ENCODE assay signal across 20 cellular contexts in the genomic region with DNA sequence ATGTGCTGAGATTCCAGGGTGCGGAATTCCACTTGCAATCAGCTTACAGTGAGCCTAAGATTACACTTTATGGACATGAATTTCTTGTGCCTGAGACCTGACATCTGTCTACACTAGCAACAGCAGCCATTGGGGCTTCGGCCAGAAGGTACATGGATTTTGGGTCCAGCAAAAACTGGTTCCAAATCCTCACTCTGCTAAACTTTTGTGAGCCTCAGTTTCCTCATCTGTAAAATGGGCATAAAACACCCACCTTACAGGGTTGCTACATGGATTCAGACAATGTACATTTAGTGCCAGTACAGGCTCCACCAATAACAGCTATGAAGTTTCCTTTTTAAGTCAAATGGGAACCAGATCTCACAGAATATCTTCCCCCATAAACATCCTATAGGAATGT. TPM values are rescaled to one million over a fixed set of nuclear protein-coding genes. Genes with fewer than 3 reads are reported as not detected.
DNase-seq lines count a peak whose midpoint lies in the region; ATAC-seq and TF ChIP-seq lines count a peak whose summit lies in the region.
"Had no signal": no experiment of that assay in that cellular context is flagged by ENCODE, and none has a peak within 500 bp of the region (broad histone marks: within the 10 kb centered on the region; RNA-seq: fewer than 3 reads in every experiment).

No MANE protein-coding gene starts in this region.

- WGBS in right cardiac atrium = 97% methylated on average over 2 of the region's 2 CpGs

- H3K36me3 Mint-ChIP-seq in activated B cell treated with CpG ODN at 0.5 μM for 24 hours (ENCODE audit: low read depth) (no peaks in the 10 kb centered on the region), progenitor cell of endocrine pancreas (ENCODE audit: insufficient read depth) (no peaks in the 10 kb centered on the region)
- H3K36me3 Mint-ChIP-seq: CD8-positive, alpha-beta T cell had no signal

- H3K9me3 ChIP-seq in cardiac muscle cell (ENCODE audit: low read depth) = no peaks in the 10 kb centered on the region
- H3K9me3 ChIP-seq in right cardiac atrium (ENCODE audit: control insufficient read depth, low read length) = no peaks in the 10 kb centered on the region
- H3K9me3 ChIP-seq in KOPT-K1 (ENCODE audit: insufficient read depth, low read length, poor library complexity, severe bottlenecking) = no peaks in the 10 kb centered on the region
- H3K9me3 ChIP-seq: A549 had no signal

- H3K4me1 Mint-ChIP-seq in activated B cell treated with CpG ODN at 0.5 μM for 24 hours (peaks cover 39% of the 10 kb centered on the region), progenitor cell of endocrine pancreas (ENCODE audit: low read depth) (no peaks in the 10 kb centered on the region)

- DNase-seq in cardiac muscle cell (ENCODE audit: low read depth in 1 of 2, low spot score in 1 of 2) (no peak), right cardiac atrium (no peak), activated B cell treated with CpG ODN at 0.5 μM for 24 hours (no peak), progenitor cell of endocrine pancreas (ENCODE audit: low spot score, unreplicated experiment) (no peak), NCI-H82 (lab: John Stamatoyannopoulos, UW) (no peak), GOT3 (lab: John Stamatoyannopoulos, UW) (no peak), HEK293T (ENCODE audit: extremely low spot score) (no peak)
- DNase-seq: CD8-positive, alpha-beta T cell; DMS 273 treated with DMSO at 0.1 percent for 48 hours; DMS53; DND-41; EL; HCEC 1CT; HFFc6 had no signal

- H3K27me3 ChIP-seq in cardiac muscle cell = no peaks in the 10 kb centered on the region
- H3K27me3 ChIP-seq in right cardiac atrium (ENCODE audit: control insufficient read depth, insufficient read depth) = no peaks in the 10 kb centered on the region

- CTCF ChIA-PET in activated B cell treated with CpG ODN at 0.5 μM for 24 hours (lab: Charles Lee) (interaction anchor here (1.6 to 6.2 kb wide), 3 partner anchors 22 to 53 kb away, joined by 4 to 28 read pairs (median 9); no protein-coding TSS in a partner anchor), HEK293T (lab: Yijun Ruan, JAX) (interaction anchor here (0.6 to 1.1 kb wide), 3 partner anchors 22 to 426 kb away, joined by 3 to 5 read pairs (median 3); no protein-coding TSS in a partner anchor)

- H3K27me3 Mint-ChIP-seq in activated B cell treated with CpG ODN at 0.5 μM for 24 hours = no peaks in the 10 kb centered on the region
- peaks cover 3% of the 10 kb centered on the region for H3K27me3 Mint-ChIP-seq in progenitor cell of endocrine pancreas

- POLR2A ChIA-PET in activated B cell treated with CpG ODN at 0.5 μM for 24 hours (lab: Charles Lee) (interaction anchor here (1.2 to 2.9 kb wide), 3 partner anchors 22 to 49 kb away, joined by 8 to 12 read pairs (median 8); no protein-coding TSS in a partner anchor), HEK293T (lab: Yijun Ruan, JAX) (no interaction called here)

- no peak for ATAC-seq in right cardiac atrium
- ATAC-seq in activated B cell treated with CpG ODN at 0.5 μM for 24 hours (ENCODE audit: low read depth) = no peak
- ATAC-seq: A549; CD8-positive, alpha-beta T cell; GM12878 had no signal

- H3K4me3 ChIP-seq in cardiac muscle cell (no peak overlapping the region), right cardiac atrium (ENCODE audit: low read length) (no peak overlapping the region)
- H3K4me3 ChIP-seq: A549, GM12878 had no signal

- intact Hi-C loops in right cardiac atrium (cut with DNase I) = no loop called here
- intact Hi-C loops in activated B cell treated with CpG ODN at 0.5 μM for 24 hours (cut with micrococcal nuclease) = no loop called here

- H3K4me3 Mint-ChIP-seq in activated B cell treated with CpG ODN at 0.5 μM for 24 hours (no peak overlapping the region), progenitor cell of endocrine pancreas (ENCODE audit: low read depth) (no peak overlapping the region)
- H3K4me3 Mint-ChIP-seq: CD8-positive, alpha-beta T cell; HFFc6 had no signal

- H3K27ac ChIP-seq in cardiac muscle cell = peak overlapping the region; percentile 84
- no peak overlapping the region for H3K27ac ChIP-seq in right cardiac atrium (ENCODE audit: low read length)
- H3K27ac ChIP-seq in KOPT-K1 (ENCODE audit: low read depth, low read length, poor library complexity, severe bottlenecking) = peak overlapping the region; percentile 23
- H3K27ac ChIP-seq: 22Rv1, A549 had no signal

- H3K27ac Mint-ChIP-seq in activated B cell treated with CpG ODN at 0.5 μM for 24 hours (peak overlapping the region; percentile 85), progenitor cell of endocrine pancreas (peak overlapping the region; percentile 50)
- H3K27ac Mint-ChIP-seq: CD8-positive, alpha-beta T cell; HFFc6 had no signal

- TF ChIP-seq CTCF in cardiac muscle cell (IDR thresholded peaks at IDR 0.05; ENCODE audit: low read depth, low read length) (no peak), activated B cell treated with CpG ODN at 0.5 μM for 24 hours (IDR thresholded peaks at IDR 0.05) (no peak), progenitor cell of endocrine pancreas (IDR thresholded peaks at IDR 0.05; ENCODE audit: unreplicated experiment) (no peak)

- H3K4me1 ChIP-seq in cardiac muscle cell (ENCODE audit: low read depth) (peaks cover 12% of the 10 kb centered on the region), right cardiac atrium (ENCODE audit: control insufficient read depth, insufficient read depth, low read length) (no peaks in the 10 kb centered on the region)
- H3K4me1 ChIP-seq: A549 had no signal

- H3K9me3 Mint-ChIP-seq in activated B cell treated with CpG ODN at 0.5 μM for 24 hours (no peaks in the 10 kb centered on the region), progenitor cell of endocrine pancreas (ENCODE audit: low read depth) (no peaks in the 10 kb centered on the region)
- H3K9me3 Mint-ChIP-seq: CD8-positive, alpha-beta T cell; HFFc6 had no signal

- no peaks in the 10 kb centered on the region for H3K36me3 ChIP-seq in cardiac muscle cell
- no peaks in the 10 kb centered on the region for H3K36me3 ChIP-seq in KOPT-K1 (ENCODE audit: insufficient read depth, low read length)

TF ChIP-seq in HEK293T, 16 proteins besides CTCF, POLR2A, EP300 and RAD21:
- no peak for TF ChIP-seq LEF1 (IDR thresholded peaks at IDR 0.05; ENCODE audit: borderline replicate concordance)

RNA-seq across cellular contexts. Expression of gene RHEX, which starts 30.8 kb away (rescaled TPM):
- total RNA-seq in cardiac muscle cell (10.9 and 16.2 TPM in 2 replicates), right cardiac atrium (1 to 10 TPM in 1 of 4 donors, under 1 TPM in 2, not detected in 1; 0.17 to 1.7 (median 0.82) TPM), activated B cell treated with CpG ODN at 0.5 μM for 24 hours (30.4 and 34.8 TPM in 2 replicates), progenitor cell of endocrine pancreas (not detected in 2 replicates)
- polyA plus RNA-seq in cardiac muscle cell (7.3 and 28.6 TPM in 2 replicates), right cardiac atrium (not detected)
- total RNA-seq: CD8-positive, alpha-beta T cell; G401; HFFc6 had no signal
- polyA plus RNA-seq: A549, BJ had no signal

RNA-seq across cellular contexts. Expression of gene AVPR1B, which starts 33.4 kb away (rescaled TPM):
- 0.07 and 2.3 TPM in 2 replicates for total RNA-seq in cardiac muscle cell
- 0.10 TPM in 1 of 2 replicates, not detected in the other for polyA plus RNA-seq in cardiac muscle cell
- not detected for total RNA-seq in right cardiac atrium
- 0.07 TPM for polyA plus RNA-seq in right cardiac atrium
- not detected in 2 replicates for total RNA-seq in activated B cell treated with CpG ODN at 0.5 μM for 24 hours
- 0.60 TPM in 1 of 2 replicates, not detected in the other for total RNA-seq in progenitor cell of endocrine pancreas
- total RNA-seq: CD8-positive, alpha-beta T cell; G401; GM12878; HFFc6 had no signal
- polyA plus RNA-seq: A549, BJ, GM12878 had no signal
